13 cellular contexts compared by ENCODE assay signal in genomic region chr1:33379631-33380354, GRCh38. TPM values are rescaled to one million over a fixed set of nuclear protein-coding genes. Genes with fewer than 3 reads are reported as not detected.
A peak's percentile ranks its signal among the peaks of the same experiment; 100 is the strongest.
DNase-seq lines count a peak whose midpoint lies in the region; ATAC-seq and TF ChIP-seq lines count a peak whose summit lies in the region.
"Had no signal": no experiment of that assay in that cellular context is flagged by ENCODE, and none has a peak within 500 bp of the region (broad histone marks: within the 10 kb centered on the region; RNA-seq: fewer than 3 reads in every experiment).

No MANE protein-coding gene starts in this region.

- in situ Hi-C loops in Panc1 (cut with HindIII; ENCODE audit: low pct_unique_long_range_greater_than_20kb, low sequenced_read_pairs) = no loop called here

- H3K4me3 ChIP-seq in Panc1 (ENCODE audit: low read depth in 2 of 2, low read length in 2 of 2) = no peak overlapping the region
- H3K4me3 ChIP-seq in heart right ventricle = no peak overlapping the region
- no peak overlapping the region for H3K4me3 ChIP-seq in hepatocyte

- BruUV-seq in Panc1 (replicated peaks; lab: Mats Ljungman, UMichigan) = no TSS peak

- H3K79me2 ChIP-seq in hepatocyte = no peaks in the 10 kb centered on the region

- H2AFZ ChIP-seq in hepatocyte = no peak overlapping the region

- H4K20me1 ChIP-seq in hepatocyte (ENCODE audit: insufficient read depth, poor library complexity, severe bottlenecking) = no peaks in the 10 kb centered on the region

- H3K9me3 ChIP-seq in Panc1 (ENCODE audit: control insufficient read depth, insufficient read depth, low read depth, low read length) (no peaks in the 10 kb centered on the region), heart right ventricle (no peaks in the 10 kb centered on the region), hepatocyte (ENCODE audit: low read depth) (no peaks in the 10 kb centered on the region)

- POLR2A ChIA-PET in Panc1 (lab: Charles Lee) = no interaction called here

- WGBS in heart right ventricle, 2 donors = 45 to 56% methylated on average over 10 of the region's 10 CpGs
- WGBS in hepatocyte (ENCODE audit: low lambda C conversion rate, missing lambda C conversion rate) = 50% methylated on average over 10 of the region's 10 CpGs

- intact Hi-C loops in Panc1 (cut with micrococcal nuclease; ENCODE audit: unreplicated experiment) = no loop called here
- intact Hi-C loops in heart right ventricle (cut with DNase I) = loop anchor here in 6 of 10 donors (5.0 to 10.0 kb wide), 6 partner anchors 48 to 245 kb away; partner anchors contain the start of gene PHC2 (in 3 of the 6)

- H3K4me1 ChIP-seq in Panc1 (ENCODE audit: control insufficient read depth, insufficient read depth, low read length) (no peaks in the 10 kb centered on the region), heart right ventricle (peaks cover 12 to 81% (median 55%) of the 10 kb centered on the region in 9 donors), hepatocyte (ENCODE audit: insufficient read depth) (peaks cover 6% of the 10 kb centered on the region)

- no peak overlapping the region for H3K4me2 ChIP-seq in hepatocyte

- peak; percentile 44 for ATAC-seq in Panc1
- ATAC-seq in heart right ventricle = peak in 5 of 8 donors; percentile 8 to 61 (median 20)

- CTCF ChIA-PET in Panc1 (lab: Charles Lee) = interaction anchor here (0.5 to 1.1 kb wide), 3 partner anchors 77 to 1372 kb away, joined by 3 to 4 read pairs (median 4); no protein-coding TSS in a partner anchor

- DNase-seq in MV-4-11 (lab: John Stamatoyannopoulos, UW) (peak; percentile 64), Panc1 (ENCODE audit: low read depth, low spot score) (no peak), heart right ventricle (no peak), retina (peak; percentile 57), Kasumi-1 (lab: John Stamatoyannopoulos, UW) (no peak), hepatocyte (ENCODE audit: low spot score) (no peak), LoVo (ENCODE audit: low spot score) (no peak)
- DNase-seq: activated CD8-positive, alpha-beta memory T cell treated with anti-CD3 and anti-CD28 coated beads for 24 hours; activated naive CD4-positive, alpha-beta T cell treated with anti-CD3 and anti-CD28 coated beads for 36 hours; CD4-positive, alpha-beta T cell; cerebellar nuclear complex; NCI-H1930 had no signal

- H3K27me3 ChIP-seq in Panc1 (ENCODE audit: control insufficient read depth, insufficient read depth, low read length) = no peaks in the 10 kb centered on the region
- H3K27me3 ChIP-seq in heart right ventricle = no peaks in the 10 kb centered on the region
- H3K27me3 ChIP-seq in hepatocyte = no peaks in the 10 kb centered on the region

- TF ChIP-seq CTCF in Panc1 (IDR thresholded peaks at IDR 0.05) (no peak), heart right ventricle (IDR thresholded peaks at IDR 0.05) (no peak), hepatocyte (IDR thresholded peaks at IDR 0.05; ENCODE audit: poor library complexity) (no peak)

- no peaks in the 10 kb centered on the region for H3K36me3 ChIP-seq in Panc1 (ENCODE audit: control insufficient read depth, insufficient read depth, low read length)
- peaks cover 0 to 4% (median 0%) of the 10 kb centered on the region in 9 donors for H3K36me3 ChIP-seq in heart right ventricle
- no peaks in the 10 kb centered on the region for H3K36me3 ChIP-seq in hepatocyte (replicated peaks; ENCODE audit: insufficient read depth, low read depth)

- H3K27ac ChIP-seq in Panc1 (ENCODE audit: low read length) = no peak overlapping the region
- H3K27ac ChIP-seq in heart right ventricle = peak overlapping the region in 7 of 10 donors; percentile 47 to 71 (median 60)
- H3K27ac ChIP-seq in hepatocyte = no peak overlapping the region

- H3K9me2 ChIP-seq in hepatocyte (replicated peaks; ENCODE audit: insufficient read depth) = no peaks in the 10 kb centered on the region

RNA-seq across cellular contexts. Expression of gene PHC2, which starts 51.1 kb away (rescaled TPM):
- 122 TPM for total RNA-seq in Panc1 (2021; ENCODE audit: unreplicated experiment)
- polyA plus RNA-seq in Panc1 (2012; ENCODE audit: insufficient read length) = 127 TPM
- total RNA-seq in heart right ventricle = 100 to 1,000 TPM in 5 of 10 donors, 10 to 100 TPM in 5; 96.7 to 136 (median 102) TPM
- polyA plus RNA-seq in heart right ventricle = 10 to 100 TPM; 81.2 to 95.4 TPM
- 56.3 and 77.5 TPM in 2 replicates for total RNA-seq in hepatocyte
- 101 and 121 TPM in 2 replicates for polyA plus RNA-seq in hepatocyte

RNA-seq across cellular contexts. Expression of gene A3GALT2, which starts 58.9 kb away (rescaled TPM):
- not detected for total RNA-seq in Panc1 (2021; ENCODE audit: unreplicated experiment)
- not detected for polyA plus RNA-seq in Panc1 (2012; ENCODE audit: insufficient read length)
- under 1 TPM in 1 of 10 donors, not detected in 9; 0.25 TPM for total RNA-seq in heart right ventricle
- polyA plus RNA-seq in heart right ventricle = not detected
- not detected in 2 replicates for total RNA-seq in hepatocyte
- not detected in 2 replicates for polyA plus RNA-seq in hepatocyte
- total RNA-seq: activated naive CD4-positive, alpha-beta T cell treated with anti-CD3 and anti-CD28 coated beads for 36 hours; CD4-positive, alpha-beta T cell; epithelial cell of proximal tubule had no signal

Comparison
In these comparisons a context has a peak if more than half of its experiments do, and no peak if none do; other contexts are left out.
1. DNase-seq: peak in MV-4-11 (single experiment) and retina (single experiment); none in Panc1 (single experiment), heart right ventricle (0 of 2), Kasumi-1 (0 of 2), hepatocyte (single experiment) and LoVo (single experiment).
2. H3K27ac ChIP-seq: peak in heart right ventricle (7 of 10); none in Panc1 (single experiment) and hepatocyte (single experiment).